Comparison of ENCODE assay signal across 11 cellular contexts in the genomic region with DNA sequence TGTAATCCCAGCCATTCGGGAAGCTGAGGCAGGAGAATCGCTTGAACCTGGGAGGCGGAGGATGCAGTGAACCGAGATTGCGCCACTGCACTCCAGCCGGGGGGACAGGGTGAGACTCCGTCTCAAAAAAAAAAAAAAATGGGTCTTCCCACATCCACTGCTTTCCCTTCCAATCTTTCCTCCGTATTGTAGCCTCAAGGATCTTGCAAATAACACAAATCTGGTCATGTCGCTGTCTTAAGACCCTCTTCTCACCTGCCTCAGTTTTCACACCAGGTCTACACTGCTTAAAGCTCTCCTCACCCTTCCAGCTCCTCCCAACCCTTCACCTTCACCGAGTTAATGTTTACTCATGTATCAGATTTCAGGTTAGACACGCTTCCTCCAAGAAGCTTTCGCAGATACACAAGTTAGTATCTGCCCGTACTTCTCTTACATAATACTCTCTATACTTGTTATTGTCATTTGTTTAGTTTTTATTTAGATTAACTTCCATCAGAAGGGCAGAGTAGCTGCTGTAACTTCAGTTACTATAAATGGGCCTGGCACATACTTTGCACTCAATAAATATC. TPM values are rescaled to one million over a fixed set of nuclear protein-coding genes. Genes with fewer than 3 reads are reported as not detected.
DNase-seq lines count a peak whose midpoint lies in the region; ATAC-seq lines count a peak whose summit lies in the region.
"Had no signal": no experiment of that assay in that cellular context is flagged by ENCODE, and none has a peak within 500 bp of the region (broad histone marks: within the 10 kb centered on the region; RNA-seq: fewer than 3 reads in every experiment).

No MANE protein-coding gene starts in this region.

- ATAC-seq in CD4-positive, CD25-positive, alpha-beta regulatory T cell (ENCODE audit: low read depth in 2 of 2), result no peak
- no peak for ATAC-seq in GM21723 (IDR thresholded peaks at IDR 0.05; ENCODE audit: unreplicated experiment)
- ATAC-seq in T-helper 17 cell, result no peak

- peak overlapping the region; percentile 86 for H3K4me3 ChIP-seq in CD4-positive, CD25-positive, alpha-beta regulatory T cell (ENCODE audit: low read depth, low read length)
- H3K4me3 ChIP-seq in endocrine pancreas (ENCODE audit: control insufficient read depth, insufficient read depth, low read length), result peak overlapping the region; percentile 79
- peak overlapping the region; percentile 96 for H3K4me3 ChIP-seq in neuron (ENCODE audit: low read length)

- H3K9me3 ChIP-seq in CD4-positive, CD25-positive, alpha-beta regulatory T cell (ENCODE audit: control insufficient read depth in 2 of 2, low read length in 2 of 2), result no peaks in the 10 kb centered on the region
- H3K9me3 ChIP-seq in KOPT-K1 (ENCODE audit: insufficient read depth, low read length, poor library complexity, severe bottlenecking) (no peaks in the 10 kb centered on the region), endocrine pancreas (ENCODE audit: control insufficient read depth, low read length) (no peaks in the 10 kb centered on the region), neuron (ENCODE audit: low read length) (no peaks in the 10 kb centered on the region), T-helper 17 cell (ENCODE audit: control insufficient read depth, low read length, poor library complexity, severe bottlenecking) (no peaks in the 10 kb centered on the region)

- peaks cover 0 to 9% (median 2%) of the 10 kb centered on the region in 4 donors for H3K4me1 Mint-ChIP-seq in CD4-positive, CD25-positive, alpha-beta regulatory T cell
- no peaks in the 10 kb centered on the region for H3K4me1 Mint-ChIP-seq in T-helper 17 cell

- H3K4me1 ChIP-seq in CD4-positive, CD25-positive, alpha-beta regulatory T cell (ENCODE audit: control insufficient read depth, insufficient read depth, low read length, poor library complexity, severe bottlenecking), result peaks cover 17% of the 10 kb centered on the region
- H3K4me1 ChIP-seq in endocrine pancreas (ENCODE audit: control insufficient read depth, insufficient read depth, low read length) (peaks cover 6% of the 10 kb centered on the region), neuron (ENCODE audit: insufficient read depth, low read length) (peaks cover 7% of the 10 kb centered on the region)

- H3K27me3 Mint-ChIP-seq in CD4-positive, CD25-positive, alpha-beta regulatory T cell, result peaks cover 16% of the 10 kb centered on the region
- no peaks in the 10 kb centered on the region for H3K27me3 Mint-ChIP-seq in T-helper 17 cell

- no peak overlapping the region for H3K9ac ChIP-seq in endocrine pancreas (ENCODE audit: control insufficient read depth, insufficient read depth, low read length)

- no peaks in the 10 kb centered on the region for H3K36me3 ChIP-seq in CD4-positive, CD25-positive, alpha-beta regulatory T cell (ENCODE audit: control insufficient read depth, insufficient read depth, low read length)
- H3K36me3 ChIP-seq in KOPT-K1 (ENCODE audit: insufficient read depth, low read length) (peaks cover 18% of the 10 kb centered on the region; the same call in 1 of the 2 replicates), endocrine pancreas (ENCODE audit: control insufficient read depth, insufficient read depth, low read length) (no peaks in the 10 kb centered on the region), neuron (ENCODE audit: insufficient read depth, low read length) (peaks cover 12% of the 10 kb centered on the region)

- no peak overlapping the region for H3K27ac ChIP-seq in CD4-positive, CD25-positive, alpha-beta regulatory T cell (ENCODE audit: insufficient read depth, low read length, poor library complexity, severe bottlenecking)
- peak overlapping the region; percentile 64 for H3K27ac ChIP-seq in KOPT-K1 (ENCODE audit: low read depth, low read length, poor library complexity, severe bottlenecking)

- no peak overlapping the region for H3K27ac Mint-ChIP-seq in CD4-positive, CD25-positive, alpha-beta regulatory T cell
- no peak overlapping the region for H3K27ac Mint-ChIP-seq in T-helper 17 cell
- H3K27ac Mint-ChIP-seq: type B pancreatic cell had no signal

- no peaks in the 10 kb centered on the region for H3K9me3 Mint-ChIP-seq in CD4-positive, CD25-positive, alpha-beta regulatory T cell
- H3K9me3 Mint-ChIP-seq: type B pancreatic cell had no signal

- no peaks in the 10 kb centered on the region for H3K27me3 ChIP-seq in CD4-positive, CD25-positive, alpha-beta regulatory T cell (ENCODE audit: control insufficient read depth, insufficient read depth, low read length)
- H3K27me3 ChIP-seq in endocrine pancreas (ENCODE audit: control insufficient read depth, insufficient read depth, low read length) (no peaks in the 10 kb centered on the region), neuron (ENCODE audit: insufficient read depth, low read length) (peaks cover 2% of the 10 kb centered on the region)

- no peak for DNase-seq in CD4-positive, CD25-positive, alpha-beta regulatory T cell
- DNase-seq in activated effector memory CD4-positive, alpha-beta T cell treated with Interleukin-2 at 50 U/mL for 16 hours, result no peak
- DNase-seq in 8988T (no peak), T-helper 17 cell (no peak)
- DNase-seq: amniotic stem cell, SHP77 treated with DMSO at 0.1 percent for 48 hours had no signal

- no peak overlapping the region for H2AFZ ChIP-seq in neuron (ENCODE audit: low read depth, low read length)

- H3K4me3 Mint-ChIP-seq in CD4-positive, CD25-positive, alpha-beta regulatory T cell, result no peak overlapping the region
- no peak overlapping the region for H3K4me3 Mint-ChIP-seq in T-helper 17 cell
- H3K4me3 Mint-ChIP-seq: type B pancreatic cell had no signal

- no peaks in the 10 kb centered on the region for H3K36me3 Mint-ChIP-seq in CD4-positive, CD25-positive, alpha-beta regulatory T cell
- H3K36me3 Mint-ChIP-seq in T-helper 17 cell (ENCODE audit: low read depth), result no peaks in the 10 kb centered on the region
- H3K36me3 Mint-ChIP-seq: type B pancreatic cell had no signal

RNA-seq across cellular contexts. Expression of gene IER3IP1, which starts 1.5 kb away (rescaled TPM):
- 5.3 TPM for total RNA-seq in CD4-positive, CD25-positive, alpha-beta regulatory T cell
- 10 to 100 TPM; 16.6 to 18.9 (median 17.7) TPM for polyA plus RNA-seq in CD4-positive, CD25-positive, alpha-beta regulatory T cell
- total RNA-seq in T-helper 17 cell, result 1 to 10 TPM; 4.9 to 5.0 TPM

RNA-seq across cellular contexts. Expression of gene HDHD2, which starts 24.3 kb away (rescaled TPM):
- total RNA-seq in CD4-positive, CD25-positive, alpha-beta regulatory T cell, result 18.7 TPM
- 10 to 100 TPM; 39.4 to 46.7 (median 44.7) TPM for polyA plus RNA-seq in CD4-positive, CD25-positive, alpha-beta regulatory T cell
- total RNA-seq in T-helper 17 cell, result 10 to 100 TPM; 16.6 to 23.5 TPM
